In the genomic region with DNA sequence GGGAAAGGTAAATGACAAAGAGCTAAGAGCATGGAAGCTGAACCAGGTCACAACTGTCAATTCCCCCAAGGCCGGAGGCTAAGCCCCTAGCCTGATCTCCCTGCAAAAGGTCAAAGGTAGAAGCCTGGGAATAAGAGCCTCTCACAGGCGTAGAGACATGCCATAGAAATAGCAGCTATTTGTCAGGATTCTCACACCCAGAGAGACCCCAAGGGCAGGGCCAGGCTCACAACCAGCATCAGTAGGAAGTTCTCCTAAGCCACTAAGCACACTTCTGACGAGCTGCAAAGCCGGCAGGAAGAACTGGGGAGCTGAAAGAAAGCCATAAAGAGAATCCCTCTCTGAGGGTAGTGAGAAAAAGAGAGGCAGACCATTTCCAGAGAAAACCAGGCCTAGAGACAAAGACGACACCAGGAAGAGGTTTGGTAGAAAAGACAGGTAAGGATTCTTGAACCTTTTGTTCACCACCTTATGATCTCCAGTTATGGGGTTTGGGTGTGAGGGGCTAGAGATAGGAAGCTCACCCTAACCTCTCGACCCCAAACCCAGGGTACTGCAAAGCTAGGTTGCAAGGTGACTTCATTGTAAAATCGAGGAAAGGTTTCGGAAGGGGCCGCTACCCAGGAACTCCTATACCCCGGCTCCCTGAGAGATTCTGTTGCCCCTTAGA, we compare ENCODE assay signal across 8 cellular contexts. TPM values are rescaled to one million over a fixed set of nuclear protein-coding genes. Genes with fewer than 3 reads are reported as not detected.
A peak's percentile ranks its signal among the peaks of the same experiment; 100 is the strongest.
DNase-seq lines count a peak whose midpoint lies in the region; ATAC-seq lines count a peak whose summit lies in the region.

No MANE protein-coding gene starts in this region.

- ATAC-seq in activated T-cell treated with anti-CD3 and anti-CD28 coated beads, Interleukin-2, amount 50 U/mL, for 72 hours (replicated peaks in 1 of 2), result no peak
- no peak for ATAC-seq in stimulated activated naive CD8-positive, alpha-beta T cell treated with anti-CD3 and anti-CD28 coated beads, Interleukin-15, amount 100 ng/mL, for 72 hours
- ATAC-seq in HG03565 (IDR thresholded peaks at IDR 0.05; ENCODE audit: unreplicated experiment), result no peak

- H3K36me3 ChIP-seq in iPS-20b (ENCODE audit: insufficient read depth, low read depth, low read length), result peaks cover 44% of the 10 kb centered on the region

- peak overlapping the region; percentile 80 for H3K27ac Mint-ChIP-seq in activated T-cell treated with anti-CD3 and anti-CD28 coated beads, Interleukin-2, amount 50 U/mL, for 72 hours
- peak overlapping the region; percentile 92 for H3K27ac Mint-ChIP-seq in activated T-helper 1 cell treated with anti-CD3 and anti-CD28 coated beads, Interleukin-12 subunit alpha, Interleukin-12 subunit beta, Interleukin-2, Interleukin-4 antibody, amounts not matched to agents 30 ng/mL and 10 ng/mL and 1 ng/mL, durations not matched to agents 14 hours and 24 hours and 36 hours
- peak overlapping the region; percentile 91 to 95 for H3K27ac Mint-ChIP-seq in stimulated activated naive CD8-positive, alpha-beta T cell treated with anti-CD3 and anti-CD28 coated beads, Interleukin-15, amount 100 ng/mL, for 72 hours

- peaks cover 12% of the 10 kb centered on the region; the same call in 1 of the 2 replicates for H3K4me1 ChIP-seq in iPS-20b (ENCODE audit: insufficient read depth, low read length)

- H3K4me1 Mint-ChIP-seq in activated T-cell treated with anti-CD3 and anti-CD28 coated beads, Interleukin-2, amount 50 U/mL, for 72 hours (ENCODE audit: low read depth), result peaks cover 48% of the 10 kb centered on the region
- H3K4me1 Mint-ChIP-seq in activated T-helper 1 cell treated with anti-CD3 and anti-CD28 coated beads, Interleukin-12 subunit alpha, Interleukin-12 subunit beta, Interleukin-2, Interleukin-4 antibody, amounts not matched to agents 30 ng/mL and 10 ng/mL and 1 ng/mL, durations not matched to agents 14 hours and 24 hours and 36 hours (ENCODE audit: low read depth), result peaks cover 51% of the 10 kb centered on the region
- H3K4me1 Mint-ChIP-seq in stimulated activated naive CD8-positive, alpha-beta T cell treated with anti-CD3 and anti-CD28 coated beads, Interleukin-15, amount 100 ng/mL, for 72 hours, result peaks cover 48% of the 10 kb centered on the region

- H3K9me3 Mint-ChIP-seq in activated T-cell treated with anti-CD3 and anti-CD28 coated beads, Interleukin-2, amount 50 U/mL, for 72 hours, result no peaks in the 10 kb centered on the region
- H3K9me3 Mint-ChIP-seq in activated T-helper 1 cell treated with anti-CD3 and anti-CD28 coated beads, Interleukin-12 subunit alpha, Interleukin-12 subunit beta, Interleukin-2, Interleukin-4 antibody, amounts not matched to agents 30 ng/mL and 10 ng/mL and 1 ng/mL, durations not matched to agents 14 hours and 24 hours and 36 hours, result no peaks in the 10 kb centered on the region
- peaks cover 0 to 3% of the 10 kb centered on the region in 2 donors for H3K9me3 Mint-ChIP-seq in stimulated activated naive CD8-positive, alpha-beta T cell treated with anti-CD3 and anti-CD28 coated beads, Interleukin-15, amount 100 ng/mL, for 72 hours

- peak overlapping the region; percentile 36 for H3K27ac ChIP-seq in iPS-20b (ENCODE audit: low read length)

- H3K36me3 Mint-ChIP-seq in activated T-cell treated with anti-CD3 and anti-CD28 coated beads, Interleukin-2, amount 50 U/mL, for 72 hours (ENCODE audit: insufficient read depth in 2 of 2), result peaks cover 20 to 35% of the 10 kb centered on the region in 2 donors
- peaks cover 24% of the 10 kb centered on the region for H3K36me3 Mint-ChIP-seq in activated T-helper 1 cell treated with anti-CD3 and anti-CD28 coated beads, Interleukin-12 subunit alpha, Interleukin-12 subunit beta, Interleukin-2, Interleukin-4 antibody, amounts not matched to agents 30 ng/mL and 10 ng/mL and 1 ng/mL, durations not matched to agents 14 hours and 24 hours and 36 hours (ENCODE audit: low read depth)

- peak overlapping the region; percentile 88 to 92 for H3K4me3 Mint-ChIP-seq in activated T-cell treated with anti-CD3 and anti-CD28 coated beads, Interleukin-2, amount 50 U/mL, for 72 hours
- peak overlapping the region; percentile 95 for H3K4me3 Mint-ChIP-seq in activated T-helper 1 cell treated with anti-CD3 and anti-CD28 coated beads, Interleukin-12 subunit alpha, Interleukin-12 subunit beta, Interleukin-2, Interleukin-4 antibody, amounts not matched to agents 30 ng/mL and 10 ng/mL and 1 ng/mL, durations not matched to agents 14 hours and 24 hours and 36 hours
- H3K4me3 Mint-ChIP-seq in stimulated activated naive CD8-positive, alpha-beta T cell treated with anti-CD3 and anti-CD28 coated beads, Interleukin-15, amount 100 ng/mL, for 72 hours, result peak overlapping the region; percentile 96 to 97

- no peak for DNase-seq in activated T-cell treated with anti-CD3 and anti-CD28 coated beads, Interleukin-2, amount 50 U/mL, for 72 hours
- no peak for DNase-seq in activated T-cell treated with anti-CD3 and anti-CD28 coated beads for 4 hours
- DNase-seq in activated T-helper 1 cell treated with anti-CD3 and anti-CD28 coated beads, Interleukin-12 subunit alpha, Interleukin-12 subunit beta, Interleukin-2, Interleukin-4 antibody, amounts not matched to agents 30 ng/mL and 10 ng/mL and 1 ng/mL, durations not matched to agents 14 hours and 24 hours and 36 hours (ENCODE audit: low spot score), result no peak
- no peak for DNase-seq in stimulated activated naive CD8-positive, alpha-beta T cell treated with anti-CD3 and anti-CD28 coated beads, Interleukin-15, amount 100 ng/mL, for 72 hours
- DNase-seq in stimulated activated naive CD4-positive, alpha-beta T cell treated with Interleukin-2 at 50 U/mL for 16 hours (lab: John Stamatoyannopoulos, UW), result no peak
- no peak for DNase-seq in activated effector memory CD4-positive, alpha-beta T cell treated with anti-CD3 and anti-CD28 coated beads, Interleukin-2, amount 50 U/mL, for 16 hours

- peak overlapping the region; percentile 94 for H3K9ac ChIP-seq in iPS-20b (ENCODE audit: low read depth, low read length)

- H3K27me3 ChIP-seq in iPS-20b (ENCODE audit: insufficient read depth, low read length), result no peaks in the 10 kb centered on the region

- no peaks in the 10 kb centered on the region for H3K27me3 Mint-ChIP-seq in activated T-cell treated with anti-CD3 and anti-CD28 coated beads, Interleukin-2, amount 50 U/mL, for 72 hours (ENCODE audit: low read depth)
- H3K27me3 Mint-ChIP-seq in activated T-helper 1 cell treated with anti-CD3 and anti-CD28 coated beads, Interleukin-12 subunit alpha, Interleukin-12 subunit beta, Interleukin-2, Interleukin-4 antibody, amounts not matched to agents 30 ng/mL and 10 ng/mL and 1 ng/mL, durations not matched to agents 14 hours and 24 hours and 36 hours (ENCODE audit: insufficient read depth), result peaks cover 2% of the 10 kb centered on the region
- H3K27me3 Mint-ChIP-seq in stimulated activated naive CD8-positive, alpha-beta T cell treated with anti-CD3 and anti-CD28 coated beads, Interleukin-15, amount 100 ng/mL, for 72 hours, result no peaks in the 10 kb centered on the region

- intact Hi-C loops in activated T-helper 1 cell treated with anti-CD3 and anti-CD28 coated beads, Interleukin-12 subunit alpha, Interleukin-12 subunit beta, Interleukin-2, Interleukin-4 antibody, amounts not matched to agents 30 ng/mL and 10 ng/mL and 1 ng/mL, durations not matched to agents 14 hours and 24 hours and 36 hours (cut with micrococcal nuclease), result loop anchor here (1.0 to 10.0 kb wide), 3 partner anchors 30 to 449 kb away; a partner anchor contains a TSS

- H3K4me3 ChIP-seq in iPS-20b (ENCODE audit: low read length), result peak overlapping the region; percentile 94

- H3K9me3 ChIP-seq in iPS-20b (ENCODE audit: insufficient read depth, low read depth, low read length), result no peaks in the 10 kb centered on the region

RNA-seq across cellular contexts. Expression of a gene that starts 1.0 kb away (rescaled TPM):
- total RNA-seq in activated T-cell treated with anti-CD3 and anti-CD28 coated beads, Interleukin-2, amount 50 U/mL, for 72 hours, result 100 to 1,000 TPM in 1 of 2 donors, 10 to 100 TPM in 1; 99.7 to 104 TPM
- total RNA-seq in activated T-helper 1 cell treated with anti-CD3 and anti-CD28 coated beads, Interleukin-12 subunit alpha, Interleukin-12 subunit beta, Interleukin-2, Interleukin-4 antibody, amounts not matched to agents 30 ng/mL and 10 ng/mL and 1 ng/mL, durations not matched to agents 14 hours and 24 hours and 36 hours, result 124 and 132 TPM in 2 replicates

RNA-seq across cellular contexts. Expression of a gene that starts 30.1 kb away (rescaled TPM):
- 100 to 1,000 TPM; 391 to 492 TPM for total RNA-seq in activated T-cell treated with anti-CD3 and anti-CD28 coated beads, Interleukin-2, amount 50 U/mL, for 72 hours
- total RNA-seq in activated T-helper 1 cell treated with anti-CD3 and anti-CD28 coated beads, Interleukin-12 subunit alpha, Interleukin-12 subunit beta, Interleukin-2, Interleukin-4 antibody, amounts not matched to agents 30 ng/mL and 10 ng/mL and 1 ng/mL, durations not matched to agents 14 hours and 24 hours and 36 hours, result 786 and 802 TPM in 2 replicates

RNA-seq across cellular contexts. Expression of a gene that starts 33.5 kb away (rescaled TPM):
- total RNA-seq in activated T-cell treated with anti-CD3 and anti-CD28 coated beads, Interleukin-2, amount 50 U/mL, for 72 hours, result 10 to 100 TPM; 35.4 to 40.2 TPM
- total RNA-seq in activated T-helper 1 cell treated with anti-CD3 and anti-CD28 coated beads, Interleukin-12 subunit alpha, Interleukin-12 subunit beta, Interleukin-2, Interleukin-4 antibody, amounts not matched to agents 30 ng/mL and 10 ng/mL and 1 ng/mL, durations not matched to agents 14 hours and 24 hours and 36 hours, result 46.9 and 47.2 TPM in 2 replicates

RNA-seq across cellular contexts. Expression of a gene that starts 35.9 kb away (rescaled TPM):
- 100 to 1,000 TPM in 1 of 2 donors, 10 to 100 TPM in 1; 96.3 to 111 TPM for total RNA-seq in activated T-cell treated with anti-CD3 and anti-CD28 coated beads, Interleukin-2, amount 50 U/mL, for 72 hours
- 58.8 and 67.6 TPM in 2 replicates for total RNA-seq in activated T-helper 1 cell treated with anti-CD3 and anti-CD28 coated beads, Interleukin-12 subunit alpha, Interleukin-12 subunit beta, Interleukin-2, Interleukin-4 antibody, amounts not matched to agents 30 ng/mL and 10 ng/mL and 1 ng/mL, durations not matched to agents 14 hours and 24 hours and 36 hours

RNA-seq across cellular contexts. Expression of a gene that starts 35.9 kb away (rescaled TPM):
- 10 to 100 TPM; 61.8 to 72.7 TPM for total RNA-seq in activated T-cell treated with anti-CD3 and anti-CD28 coated beads, Interleukin-2, amount 50 U/mL, for 72 hours
- 97.5 and 102 TPM in 2 replicates for total RNA-seq in activated T-helper 1 cell treated with anti-CD3 and anti-CD28 coated beads, Interleukin-12 subunit alpha, Interleukin-12 subunit beta, Interleukin-2, Interleukin-4 antibody, amounts not matched to agents 30 ng/mL and 10 ng/mL and 1 ng/mL, durations not matched to agents 14 hours and 24 hours and 36 hours
